Comparison of ENCODE assay signal across 23 cellular contexts in genomic region chr5:166068547-166069335, GRCh38.
"Had no signal": no experiment of that assay in that cellular context is flagged by ENCODE, and none has a peak within 500 bp of the region (broad histone marks: within the 10 kb centered on the region; RNA-seq: fewer than 3 reads in every experiment).

No MANE protein-coding gene starts in this region.

- H3K4me3 Mint-ChIP-seq: activated CD4-positive, alpha-beta memory T cell treated with anti-CD3 and anti-CD28 coated beads for 36 hours; activated T-helper 1 cell treated with anti-CD3 and anti-CD28 coated beads, Interleukin-12 subunit alpha, Interleukin-12 subunit beta, Interleukin-2, Interleukin-4 antibody, amounts not matched to agents 30 ng/mL and 10 ng/mL and 1 ng/mL, durations not matched to agents 14 hours and 24 hours and 36 hours; natural killer cell treated with Interleukin-12 subunit alpha and Interleukin-12 subunit beta and Interleukin-15 and Interleukin-18, amount 100 ng/mL, for 72 hours; stimulated activated naive CD8-positive, alpha-beta T cell treated with anti-CD3 and anti-CD28 coated beads, Interleukin-15, amount 100 ng/mL, for 72 hours; WTC11 had no signal

- H3K36me3 Mint-ChIP-seq: activated CD4-positive, alpha-beta memory T cell treated with anti-CD3 and anti-CD28 coated beads for 36 hours; WTC11 had no signal

- H3K4me3 ChIP-seq: adrenal gland, cardiac muscle cell, esophagus squamous epithelium, right atrium auricular region, suprapubic skin, transverse colon had no signal

- H3K9me3 Mint-ChIP-seq: WTC11 had no signal

- H3K27ac ChIP-seq: adrenal gland, cardiac muscle cell, esophagus squamous epithelium, right atrium auricular region, suprapubic skin, transverse colon had no signal

- H3K4me1 ChIP-seq: adrenal gland, esophagus squamous epithelium, right atrium auricular region, suprapubic skin, transverse colon had no signal

- H3K4me1 Mint-ChIP-seq: stimulated activated naive CD8-positive, alpha-beta T cell treated with anti-CD3 and anti-CD28 coated beads, Interleukin-15, amount 100 ng/mL, for 72 hours had no signal

- H3K27me3 ChIP-seq: adrenal gland, cardiac muscle cell, esophagus squamous epithelium, right atrium auricular region, suprapubic skin, transverse colon had no signal

- H3K9me3 ChIP-seq: adrenal gland, esophagus squamous epithelium, right atrium auricular region, suprapubic skin, transverse colon had no signal

- H3K36me3 ChIP-seq: adrenal gland, cardiac muscle cell, esophagus squamous epithelium, right atrium auricular region, suprapubic skin, transverse colon had no signal

- H3K27me3 Mint-ChIP-seq: activated CD4-positive, alpha-beta memory T cell treated with anti-CD3 and anti-CD28 coated beads for 36 hours; natural killer cell treated with Interleukin-12 subunit alpha and Interleukin-12 subunit beta and Interleukin-15 and Interleukin-18, amount 100 ng/mL, for 72 hours; stimulated activated naive CD8-positive, alpha-beta T cell treated with anti-CD3 and anti-CD28 coated beads, Interleukin-15, amount 100 ng/mL, for 72 hours had no signal

- FAIRE-seq: endothelial cell of umbilical vein, islet of Langerhans, TTC549 had no signal

- H3K27ac Mint-ChIP-seq: activated CD4-positive, alpha-beta memory T cell treated with anti-CD3 and anti-CD28 coated beads for 36 hours; activated naive CD4-positive, alpha-beta T cell treated with anti-CD3 and anti-CD28 coated beads, Interleukin-2, amount 50 U/mL, for 72 hours; activated T-helper 1 cell treated with anti-CD3 and anti-CD28 coated beads, Interleukin-12 subunit alpha, Interleukin-12 subunit beta, Interleukin-2, Interleukin-4 antibody, amounts not matched to agents 30 ng/mL and 10 ng/mL and 1 ng/mL, durations not matched to agents 14 hours and 24 hours and 36 hours; natural killer cell treated with Interleukin-12 subunit alpha and Interleukin-12 subunit beta and Interleukin-15 and Interleukin-18, amount 100 ng/mL, for 72 hours; WTC11 had no signal

- DNase-seq: activated CD4-positive, alpha-beta memory T cell treated with anti-CD3 and anti-CD28 coated beads for 36 hours; activated CD4-positive, alpha-beta T cell treated with anti-CD3 and anti-CD28 coated beads for 4 hours; activated gamma-delta T cell treated with Interleukin-2 at 50 U/mL for 16 hours; activated T-cell treated with anti-CD3 and anti-CD28 coated beads for 4 hours; adrenal gland; dermis blood vessel endothelial cell; effector memory CD4-positive, alpha-beta T cell; esophagus squamous epithelium; left cardiac atrium; nucleus accumbens; posterior cingulate gyrus; stimulated activated naive CD8-positive, alpha-beta T cell treated with anti-CD3 and anti-CD28 coated beads, Interleukin-15, amount 100 ng/mL, for 72 hours; transverse colon had no signal

- ATAC-seq: activated naive CD4-positive, alpha-beta T cell treated with anti-CD3 and anti-CD28 coated beads, Interleukin-2, amount 50 U/mL, for 72 hours; left cardiac atrium; natural killer cell treated with Interleukin-12 subunit alpha and Interleukin-12 subunit beta and Interleukin-15 and Interleukin-18, amount 100 ng/mL, for 72 hours; stimulated activated naive CD8-positive, alpha-beta T cell treated with anti-CD3 and anti-CD28 coated beads, Interleukin-15, amount 100 ng/mL, for 72 hours; WTC11 had no signal
